Comparison of ENCODE assay signal across 12 cellular contexts in the genomic region with DNA sequence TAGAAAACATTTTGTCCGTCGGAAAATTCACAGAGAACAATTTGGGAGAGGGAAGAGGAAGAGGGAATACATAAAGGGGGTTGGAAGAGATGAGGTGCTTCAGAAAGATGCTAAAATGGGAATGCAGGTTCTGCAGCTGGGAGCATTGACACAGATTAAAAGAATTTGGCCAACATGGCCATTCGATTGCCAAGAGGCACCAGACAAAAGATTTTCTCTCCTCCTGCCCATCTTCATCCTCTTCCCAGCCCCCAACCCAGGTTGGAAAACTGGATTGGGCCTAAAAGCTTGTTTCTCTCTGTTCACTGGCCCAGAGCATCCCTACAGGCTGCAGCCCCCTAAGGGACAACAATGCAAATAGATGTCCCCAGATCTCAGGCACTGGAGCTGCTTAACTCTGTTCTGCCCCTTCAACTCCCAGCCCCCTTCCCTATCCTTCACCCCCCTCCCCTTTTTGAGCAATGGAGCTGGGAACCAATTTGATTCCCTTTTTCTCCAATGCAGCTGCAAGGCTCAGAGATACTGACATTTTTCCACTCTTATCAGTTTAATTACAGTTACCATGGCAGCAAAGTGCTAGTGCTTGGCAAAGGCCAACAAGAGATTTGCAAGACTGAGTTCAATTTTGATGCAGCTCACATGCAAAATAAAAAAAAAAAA. TPM values are rescaled to one million over a fixed set of nuclear protein-coding genes. Genes with fewer than 3 reads are reported as not detected.
DNase-seq lines count a peak whose midpoint lies in the region; ATAC-seq and TF ChIP-seq lines count a peak whose summit lies in the region.
"Had no signal": no experiment of that assay in that cellular context is flagged by ENCODE, and none has a peak within 500 bp of the region (broad histone marks: within the 10 kb centered on the region; RNA-seq: fewer than 3 reads in every experiment).

No MANE protein-coding gene starts in this region.

- H3K4me3 ChIP-seq in dorsolateral prefrontal cortex (peak overlapping the region; percentile 45 to 85 (median 69)), osteoblast (ENCODE audit: insufficient read depth, low read length) (no peak overlapping the region), colonic mucosa (no peak overlapping the region)

- no peak overlapping the region for H3K4me2 ChIP-seq in osteoblast (ENCODE audit: insufficient read depth, low read length)

- H3K27ac Mint-ChIP-seq in stimulated activated naive CD8-positive, alpha-beta T cell treated with anti-CD3 and anti-CD28 coated beads, Interleukin-15, amount 100 ng/mL, for 72 hours = no peak overlapping the region
- H3K27ac Mint-ChIP-seq: IgD-negative memory B cell; stimulated activated naive CD8-positive, alpha-beta T cell treated with anti-CD3 and anti-CD28 coated beads, Interleukin-15, Interleukin-2, amounts not matched to agents 100 ng/mL and 50 ng/mL, for 24 hours had no signal

- H3K4me1 Mint-ChIP-seq in stimulated activated naive CD8-positive, alpha-beta T cell treated with anti-CD3 and anti-CD28 coated beads, Interleukin-15, amount 100 ng/mL, for 72 hours = peaks cover 5% of the 10 kb centered on the region

- H3K27ac ChIP-seq in dorsolateral prefrontal cortex (peak overlapping the region in 54 of 59 donors; percentile 30 to 97 (median 90)), osteoblast (ENCODE audit: low read depth, low read length) (no peak overlapping the region), colonic mucosa (no peak overlapping the region)

- ATAC-seq in HG03159 (IDR thresholded peaks at IDR 0.05; ENCODE audit: unreplicated experiment) (no peak), GM18909 (IDR thresholded peaks at IDR 0.05; ENCODE audit: poor library complexity, unreplicated experiment) (no peak)
- no peak for ATAC-seq in stimulated activated naive CD8-positive, alpha-beta T cell treated with anti-CD3 and anti-CD28 coated beads, Interleukin-15, amount 100 ng/mL, for 72 hours
- ATAC-seq: activated T-cell treated with anti-CD3 and anti-CD28 coated beads, Interleukin-2, amount 50 U/mL, for 4 hours had no signal

- no peaks in the 10 kb centered on the region for H4K20me1 ChIP-seq in osteoblast (ENCODE audit: insufficient read depth, low read length)

- H3K27me3 Mint-ChIP-seq in stimulated activated naive CD8-positive, alpha-beta T cell treated with anti-CD3 and anti-CD28 coated beads, Interleukin-15, amount 100 ng/mL, for 72 hours = peaks cover 53% of the 10 kb centered on the region

- DNase-seq in DMS53 treated with DMSO at 0.1 percent for 48 hours (lab: John Stamatoyannopoulos, UW; ENCODE audit: unreplicated experiment) (peak; percentile 71), NCI-H2081 (lab: John Stamatoyannopoulos, UW) (peak; percentile 57 to 77), dorsolateral prefrontal cortex (no peak), osteoblast (ENCODE audit: insufficient read length, low spot score, missing footprints) (peak; percentile 19), colonic mucosa (no peak)
- no peak for DNase-seq in stimulated activated naive CD8-positive, alpha-beta T cell treated with anti-CD3 and anti-CD28 coated beads, Interleukin-15, amount 100 ng/mL, for 72 hours
- DNase-seq: activated T-cell treated with anti-CD3 and anti-CD28 coated beads, Interleukin-2, amount 50 U/mL, for 4 hours; NK-92 treated with Interleukin-12 subunit alpha and Interleukin-12 subunit beta, amount 100 ng/mL, for 24 hours had no signal

- H3K79me2 ChIP-seq in osteoblast (ENCODE audit: insufficient read depth, low read length) = no peaks in the 10 kb centered on the region

- peaks cover 0 to 12% (median 0%) of the 10 kb centered on the region in 45 donors for H3K27me3 ChIP-seq in dorsolateral prefrontal cortex
- H3K27me3 ChIP-seq in osteoblast (ENCODE audit: insufficient read depth, low read length) = peaks cover 3% of the 10 kb centered on the region
- no peaks in the 10 kb centered on the region for H3K27me3 ChIP-seq in colonic mucosa

- H3K36me3 ChIP-seq in osteoblast (ENCODE audit: insufficient read depth, low read length) = no peaks in the 10 kb centered on the region
- no peaks in the 10 kb centered on the region for H3K36me3 ChIP-seq in colonic mucosa

- no peak overlapping the region for H3K4me3 Mint-ChIP-seq in stimulated activated naive CD8-positive, alpha-beta T cell treated with anti-CD3 and anti-CD28 coated beads, Interleukin-15, amount 100 ng/mL, for 72 hours
- H3K4me3 Mint-ChIP-seq: activated T-cell treated with anti-CD3 and anti-CD28 coated beads, Interleukin-2, amount 50 U/mL, for 4 hours; stimulated activated naive CD8-positive, alpha-beta T cell treated with anti-CD3 and anti-CD28 coated beads, Interleukin-15, Interleukin-2, amounts not matched to agents 100 ng/mL and 50 ng/mL, for 24 hours had no signal

- intact Hi-C loops in dorsolateral prefrontal cortex (cut with DNase I) = no loop called here
- intact Hi-C loops in colonic mucosa (cut with DNase I) = no loop called here

- H2AFZ ChIP-seq in osteoblast (ENCODE audit: low read length) = no peak overlapping the region

- H3K9me3 Mint-ChIP-seq in stimulated activated naive CD8-positive, alpha-beta T cell treated with anti-CD3 and anti-CD28 coated beads, Interleukin-15, amount 100 ng/mL, for 72 hours = peaks cover 7 to 12% of the 10 kb centered on the region in 2 donors
- H3K9me3 Mint-ChIP-seq: activated T-cell treated with anti-CD3 and anti-CD28 coated beads, Interleukin-2, amount 50 U/mL, for 4 hours had no signal

- peaks cover 5% of the 10 kb centered on the region for H3K4me1 ChIP-seq in osteoblast (ENCODE audit: insufficient read depth, low read length)
- H3K4me1 ChIP-seq in colonic mucosa = no peaks in the 10 kb centered on the region

- no peak overlapping the region for H3K9ac ChIP-seq in colonic mucosa (ENCODE audit: low read depth in 2 of 2, low read length in 2 of 2)

- no peaks in the 10 kb centered on the region for H3K9me3 ChIP-seq in osteoblast (ENCODE audit: low read depth, low read length)
- H3K9me3 ChIP-seq in colonic mucosa = no peaks in the 10 kb centered on the region

- no peak for TF ChIP-seq CTCF in dorsolateral prefrontal cortex (IDR thresholded peaks at IDR 0.05 in 54 of 56, conservative IDR thresholded peaks at IDR 0.05 in 2 of 56; ENCODE audit: low read depth in 1 of 56, partially characterized antibody in 56 of 56)
- TF ChIP-seq CTCF in osteoblast (IDR thresholded peaks at IDR 0.05; ENCODE audit: extremely low read depth, low read depth, low read length) = no peak
- no peak for TF ChIP-seq CTCF in colonic mucosa (IDR thresholded peaks at IDR 0.05)

RNA-seq across cellular contexts. Expression of gene LMO3, which starts 1.9 kb away (rescaled TPM):
- total RNA-seq in dorsolateral prefrontal cortex = 100 to 1,000 TPM; 136 to 490 (median 292) TPM
- total RNA-seq in osteoblast = 3.2 and 3.3 TPM in 2 replicates
- total RNA-seq in colonic mucosa = 1 to 10 TPM in 1 of 2 donors, under 1 TPM in 1; 0.72 to 8.1 TPM

Comparison
In these comparisons a context has a peak if more than half of its experiments do, and no peak if none do; other contexts are left out.
1. DNase-seq: peak in DMS53 treated with DMSO at 0.1 percent for 48 hours (single experiment), NCI-H2081 (2 of 2) and osteoblast (single experiment); none in dorsolateral prefrontal cortex (0 of 10), stimulated activated naive CD8-positive, alpha-beta T cell treated with anti-CD3 and anti-CD28 coated beads, Interleukin-15, amount 100 ng/mL, for 72 hours (0 of 2) and colonic mucosa (single experiment).
2. H3K27ac ChIP-seq: peak in dorsolateral prefrontal cortex (54 of 59); none in osteoblast (single experiment) and colonic mucosa (single experiment).
3. H3K4me3 ChIP-seq: peak in dorsolateral prefrontal cortex (59 of 59); none in osteoblast (single experiment) and colonic mucosa (single experiment).
4. RNA of gene LMO3, which starts 1.9 kb away (total RNA-seq): 136 to 490 TPM in dorsolateral prefrontal cortex; 0.72 to 8.1 TPM in colonic mucosa and 3.2 to 3.3 TPM in osteoblast; every median in the first group is over 10 times any median in the second.